In genomic region chr2:172674034-172674967, GRCh38 we compare ENCODE assay signal across 8 cellular contexts.
DNase-seq lines count a peak whose midpoint lies in the region; ATAC-seq and TF ChIP-seq lines count a peak whose summit lies in the region.

No MANE protein-coding gene starts in this region.

- no peak overlapping the region for H3K4me3 Mint-ChIP-seq in natural killer cell
- no peak overlapping the region for H3K4me3 Mint-ChIP-seq in natural killer cell treated with Interleukin-12 subunit alpha and Interleukin-12 subunit beta and Interleukin-15 and Interleukin-18, amount 100 ng/mL, for 72 hours
- H3K4me3 Mint-ChIP-seq in activated naive CD8-positive, alpha-beta T cell treated with anti-CD3 and anti-CD28 coated beads, Interleukin-2, amount 50 U/mL, for 24 hours = no peak overlapping the region
- H3K4me3 Mint-ChIP-seq in stimulated activated naive CD8-positive, alpha-beta T cell treated with anti-CD3 and anti-CD28 coated beads, Interleukin-15, amount 100 ng/mL, for 72 hours = peak overlapping the region; percentile 50 to 55

- DNase-seq in natural killer cell = no peak
- no peak for DNase-seq in natural killer cell treated with Interleukin-12 subunit alpha and Interleukin-12 subunit beta and Interleukin-15 and Interleukin-18, amount 100 ng/mL, for 72 hours (ENCODE audit: low spot score)
- DNase-seq in activated naive CD8-positive, alpha-beta T cell treated with anti-CD3 and anti-CD28 coated beads, Interleukin-2, amount 50 U/mL, for 24 hours = peak; percentile 50
- peak; percentile 13 for DNase-seq in kidney tubule cell (ENCODE audit: low spot score)
- DNase-seq in stimulated activated naive CD8-positive, alpha-beta T cell treated with anti-CD3 and anti-CD28 coated beads, Interleukin-15, amount 100 ng/mL, for 72 hours = peak; percentile 28 to 37
- no peak for DNase-seq in COLO668 (lab: John Stamatoyannopoulos, UW; ENCODE audit: unreplicated experiment)
- DNase-seq in NCI-H187 treated with DMSO at 0.1 percent for 48 hours (lab: John Stamatoyannopoulos, UW) = no peak
- DNase-seq in NOMO-1 (lab: John Stamatoyannopoulos, UW; ENCODE audit: unreplicated experiment in 2 of 2) = no peak

- peaks cover 16 to 51% of the 10 kb centered on the region in 2 donors for H3K27me3 Mint-ChIP-seq in natural killer cell (ENCODE audit: low read depth in 2 of 2)
- peaks cover 23 to 45% of the 10 kb centered on the region in 2 donors for H3K27me3 Mint-ChIP-seq in natural killer cell treated with Interleukin-12 subunit alpha and Interleukin-12 subunit beta and Interleukin-15 and Interleukin-18, amount 100 ng/mL, for 72 hours
- H3K27me3 Mint-ChIP-seq in activated naive CD8-positive, alpha-beta T cell treated with anti-CD3 and anti-CD28 coated beads, Interleukin-2, amount 50 U/mL, for 24 hours = no peaks in the 10 kb centered on the region
- no peaks in the 10 kb centered on the region for H3K27me3 Mint-ChIP-seq in stimulated activated naive CD8-positive, alpha-beta T cell treated with anti-CD3 and anti-CD28 coated beads, Interleukin-15, amount 100 ng/mL, for 72 hours

- TF ChIP-seq CTCF in natural killer cell (IDR thresholded peaks at IDR 0.05) = no peak

- no peaks in the 10 kb centered on the region for H3K9me3 Mint-ChIP-seq in natural killer cell
- H3K9me3 Mint-ChIP-seq in natural killer cell treated with Interleukin-12 subunit alpha and Interleukin-12 subunit beta and Interleukin-15 and Interleukin-18, amount 100 ng/mL, for 72 hours = no peaks in the 10 kb centered on the region
- H3K9me3 Mint-ChIP-seq in activated naive CD8-positive, alpha-beta T cell treated with anti-CD3 and anti-CD28 coated beads, Interleukin-2, amount 50 U/mL, for 24 hours = peaks cover 5% of the 10 kb centered on the region
- H3K9me3 Mint-ChIP-seq in stimulated activated naive CD8-positive, alpha-beta T cell treated with anti-CD3 and anti-CD28 coated beads, Interleukin-15, amount 100 ng/mL, for 72 hours = peaks cover 6 to 9% of the 10 kb centered on the region in 2 donors

- H3K27ac Mint-ChIP-seq in natural killer cell = no peak overlapping the region
- no peak overlapping the region for H3K27ac Mint-ChIP-seq in natural killer cell treated with Interleukin-12 subunit alpha and Interleukin-12 subunit beta and Interleukin-15 and Interleukin-18, amount 100 ng/mL, for 72 hours
- H3K27ac Mint-ChIP-seq in activated naive CD8-positive, alpha-beta T cell treated with anti-CD3 and anti-CD28 coated beads, Interleukin-2, amount 50 U/mL, for 24 hours = no peak overlapping the region
- no peak overlapping the region for H3K27ac Mint-ChIP-seq in stimulated activated naive CD8-positive, alpha-beta T cell treated with anti-CD3 and anti-CD28 coated beads, Interleukin-15, amount 100 ng/mL, for 72 hours

- H3K36me3 Mint-ChIP-seq in natural killer cell = no peaks in the 10 kb centered on the region
- H3K36me3 Mint-ChIP-seq in natural killer cell treated with Interleukin-12 subunit alpha and Interleukin-12 subunit beta and Interleukin-15 and Interleukin-18, amount 100 ng/mL, for 72 hours = no peaks in the 10 kb centered on the region
- no peaks in the 10 kb centered on the region for H3K36me3 Mint-ChIP-seq in activated naive CD8-positive, alpha-beta T cell treated with anti-CD3 and anti-CD28 coated beads, Interleukin-2, amount 50 U/mL, for 24 hours (ENCODE audit: low read depth)

- intact Hi-C loops in natural killer cell (cut with micrococcal nuclease) = no loop called here

- H3K4me1 Mint-ChIP-seq in natural killer cell = peaks cover 0 to 12% of the 10 kb centered on the region in 2 donors
- no peaks in the 10 kb centered on the region for H3K4me1 Mint-ChIP-seq in natural killer cell treated with Interleukin-12 subunit alpha and Interleukin-12 subunit beta and Interleukin-15 and Interleukin-18, amount 100 ng/mL, for 72 hours (ENCODE audit: low read depth in 2 of 2)
- H3K4me1 Mint-ChIP-seq in activated naive CD8-positive, alpha-beta T cell treated with anti-CD3 and anti-CD28 coated beads, Interleukin-2, amount 50 U/mL, for 24 hours = peaks cover 3% of the 10 kb centered on the region
- peaks cover 12% of the 10 kb centered on the region for H3K4me1 Mint-ChIP-seq in stimulated activated naive CD8-positive, alpha-beta T cell treated with anti-CD3 and anti-CD28 coated beads, Interleukin-15, amount 100 ng/mL, for 72 hours

- peak in 2 of 3 donors; percentile 48 to 54 for ATAC-seq in natural killer cell
- ATAC-seq in natural killer cell treated with Interleukin-12 subunit alpha and Interleukin-12 subunit beta and Interleukin-15 and Interleukin-18, amount 100 ng/mL, for 72 hours = no peak
- peak; percentile 88 for ATAC-seq in activated naive CD8-positive, alpha-beta T cell treated with anti-CD3 and anti-CD28 coated beads, Interleukin-2, amount 50 U/mL, for 24 hours
- ATAC-seq in stimulated activated naive CD8-positive, alpha-beta T cell treated with anti-CD3 and anti-CD28 coated beads, Interleukin-15, amount 100 ng/mL, for 72 hours = peak; percentile 78

Comparison
In these comparisons a context has a peak if more than half of its experiments do, and no peak if none do; other contexts are left out.
1. ATAC-seq: peak in natural killer cell (2 of 3), activated naive CD8-positive, alpha-beta T cell treated with anti-CD3 and anti-CD28 coated beads, Interleukin-2, amount 50 U/mL, for 24 hours (single experiment) and stimulated activated naive CD8-positive, alpha-beta T cell treated with anti-CD3 and anti-CD28 coated beads, Interleukin-15, amount 100 ng/mL, for 72 hours (single experiment); none in natural killer cell treated with Interleukin-12 subunit alpha and Interleukin-12 subunit beta and Interleukin-15 and Interleukin-18, amount 100 ng/mL, for 72 hours (0 of 2).
2. DNase-seq: peak in activated naive CD8-positive, alpha-beta T cell treated with anti-CD3 and anti-CD28 coated beads, Interleukin-2, amount 50 U/mL, for 24 hours (single experiment), kidney tubule cell (single experiment) and stimulated activated naive CD8-positive, alpha-beta T cell treated with anti-CD3 and anti-CD28 coated beads, Interleukin-15, amount 100 ng/mL, for 72 hours (2 of 2); none in natural killer cell (single experiment), natural killer cell treated with Interleukin-12 subunit alpha and Interleukin-12 subunit beta and Interleukin-15 and Interleukin-18, amount 100 ng/mL, for 72 hours (single experiment), COLO668 (single experiment), NCI-H187 treated with DMSO at 0.1 percent for 48 hours (single experiment) and NOMO-1 (0 of 2).
3. H3K4me3 Mint-ChIP-seq: peak in stimulated activated naive CD8-positive, alpha-beta T cell treated with anti-CD3 and anti-CD28 coated beads, Interleukin-15, amount 100 ng/mL, for 72 hours (2 of 2); none in natural killer cell (single experiment), natural killer cell treated with Interleukin-12 subunit alpha and Interleukin-12 subunit beta and Interleukin-15 and Interleukin-18, amount 100 ng/mL, for 72 hours (single experiment) and activated naive CD8-positive, alpha-beta T cell treated with anti-CD3 and anti-CD28 coated beads, Interleukin-2, amount 50 U/mL, for 24 hours (single experiment).